12 cellular contexts compared by ENCODE assay signal in genomic region chr7:16604054-16604453, GRCh38. TPM values are rescaled to one million over a fixed set of nuclear protein-coding genes. Genes with fewer than 3 reads are reported as not detected.
DNase-seq lines count a peak whose midpoint lies in the region; ATAC-seq and TF ChIP-seq lines count a peak whose summit lies in the region.
"Had no signal": no experiment of that assay in that cellular context is flagged by ENCODE, and none has a peak within 500 bp of the region (broad histone marks: within the 10 kb centered on the region; RNA-seq: fewer than 3 reads in every experiment).

No MANE protein-coding gene starts in this region.

- DNase-seq in left ventricle myocardium inferior (no peak), right atrium auricular region (ENCODE audit: low spot score) (no peak), fibroblast of the conjunctiva (ENCODE audit: low read depth) (peak; percentile 10), HPDE6-E6E7 (ENCODE audit: extremely low spot score) (no peak)
- DNase-seq: activated T-cell treated with anti-CD3 and anti-CD28 coated beads, Interleukin-2, amount 50 U/mL, for 24 hours; stimulated activated naive CD8-positive, alpha-beta T cell treated with anti-CD3 and anti-CD28 coated beads, Interleukin-15, amount 100 ng/mL, for 72 hours had no signal

- no peak overlapping the region for H3K4me3 ChIP-seq in left ventricle myocardium inferior
- H3K4me3 ChIP-seq in right atrium auricular region, result no peak overlapping the region
- H3K4me3 ChIP-seq: BLaER1, pancreas had no signal

- peaks cover 98% of the 10 kb centered on the region for H3K36me3 ChIP-seq in left ventricle myocardium inferior
- peaks cover 48% of the 10 kb centered on the region for H3K36me3 ChIP-seq in right atrium auricular region

- intact Hi-C loops in left ventricle myocardium inferior (cut with micrococcal nuclease), result loop anchor here (10.0 kb wide), 1 partner anchor 311 kb away; no protein-coding TSS in a partner anchor

- peak; percentile 35 for TF ChIP-seq CTCF in left ventricle myocardium inferior (IDR thresholded peaks at IDR 0.05; ENCODE audit: borderline replicate concordance)
- peak in 1 of 2 donors; percentile 33 for TF ChIP-seq CTCF in right atrium auricular region (IDR thresholded peaks at IDR 0.05)

- H3K27me3 ChIP-seq in left ventricle myocardium inferior (ENCODE audit: low read depth) (no peaks in the 10 kb centered on the region), right atrium auricular region (no peaks in the 10 kb centered on the region)
- H3K27me3 ChIP-seq: BLaER1, pancreas had no signal

- H3K4me1 ChIP-seq in left ventricle myocardium inferior (no peaks in the 10 kb centered on the region), right atrium auricular region (no peaks in the 10 kb centered on the region)
- H3K4me1 ChIP-seq: BLaER1 had no signal

- peak; percentile 66 for ATAC-seq in SK-N-SH treated with all-trans-retinoic acid at 6 μM for 48 hours
- ATAC-seq in GM18517 (IDR thresholded peaks at IDR 0.05; ENCODE audit: unreplicated experiment), result no peak
- ATAC-seq in GM18858 (IDR thresholded peaks at IDR 0.05; ENCODE audit: unreplicated experiment), result no peak
- ATAC-seq in GM19328 (IDR thresholded peaks at IDR 0.05; ENCODE audit: unreplicated experiment), result no peak
- ATAC-seq: stimulated activated naive CD8-positive, alpha-beta T cell treated with anti-CD3 and anti-CD28 coated beads, Interleukin-15, amount 100 ng/mL, for 72 hours had no signal

- H3K27ac ChIP-seq in left ventricle myocardium inferior (replicated peaks) (no peak overlapping the region), right atrium auricular region (no peak overlapping the region)
- H3K27ac ChIP-seq: BLaER1, pancreas had no signal

- H3K9me3 ChIP-seq in left ventricle myocardium inferior (replicated peaks) (no peaks in the 10 kb centered on the region), right atrium auricular region (no peaks in the 10 kb centered on the region)
- H3K9me3 ChIP-seq: BLaER1, pancreas had no signal

TF ChIP-seq in SK-N-SH treated with all-trans-retinoic acid at 6 μM for 48 hours, 23 proteins besides CTCF, POLR2A, EP300 and RAD21:
- TF ChIP-seq TCF4 (CRISPR knock-in tag; IDR thresholded peaks at IDR 0.05; ENCODE audit: borderline replicate concordance) (no peak), RARB (CRISPR knock-in tag; IDR thresholded peaks at IDR 0.05) (no peak), PATZ1 (CRISPR knock-in tag; IDR thresholded peaks at IDR 0.05; ENCODE audit: borderline replicate concordance) (no peak), ZFP3 (CRISPR knock-in tag; IDR thresholded peaks at IDR 0.05) (no peak)

RNA-seq across cellular contexts. Expression of gene ANKMY2, which starts 41.5 kb away (rescaled TPM):
- total RNA-seq in left ventricle myocardium inferior, result 28.9 TPM
- total RNA-seq in right atrium auricular region, result 10 to 100 TPM; 20.8 to 33.7 TPM

RNA-seq across cellular contexts. Expression of gene BZW2, which starts 41.9 kb away (rescaled TPM):
- total RNA-seq in left ventricle myocardium inferior (308 TPM), right atrium auricular region (100 to 1,000 TPM; 206 to 292 TPM)
